In the genomic region with DNA sequence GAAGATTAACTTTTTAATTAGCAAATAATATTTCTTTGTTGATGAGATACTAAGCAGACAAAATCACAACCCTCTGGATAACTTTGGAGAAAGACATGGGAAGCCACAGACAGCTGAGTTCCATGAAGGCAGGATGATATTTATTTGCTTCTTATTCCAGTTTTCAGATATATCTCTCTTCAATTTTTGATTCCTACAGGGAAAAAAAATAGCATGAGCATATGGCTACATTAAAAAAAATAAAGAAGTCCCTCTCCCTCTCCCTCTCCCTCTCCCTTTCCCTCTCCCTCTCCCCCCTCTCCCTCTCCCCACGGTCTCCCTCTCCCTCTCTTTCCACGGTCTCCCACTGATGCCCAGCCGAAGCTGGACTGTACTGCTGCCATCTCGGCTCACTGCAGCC, we compare ENCODE assay signal across 2 cellular contexts.
TF ChIP-seq lines count a peak whose summit lies in the region.

No MANE protein-coding gene starts in this region.

TF ChIP-seq in K562, 482 proteins besides CTCF, POLR2A, EP300 and RAD21:
- TF ChIP-seq PCBP2 (IDR thresholded peaks at IDR 0.05; ENCODE audit: low read depth, low read length, poor library complexity, severe bottlenecking) (peak; percentile 61), HNRNPK (IDR thresholded peaks at IDR 0.05; ENCODE audit: low read depth, low read length, poor library complexity, severe bottlenecking) (peak; percentile 77)

TF ChIP-seq in HepG2, 621 proteins besides CTCF, POLR2A, EP300 and RAD21:
- TF ChIP-seq HNRNPK (IDR thresholded peaks at IDR 0.05; ENCODE audit: low read depth, low read length, poor library complexity, severe bottlenecking): peak; percentile 89
